ENCODE assay signal across 7 cellular contexts in the genomic region with DNA sequence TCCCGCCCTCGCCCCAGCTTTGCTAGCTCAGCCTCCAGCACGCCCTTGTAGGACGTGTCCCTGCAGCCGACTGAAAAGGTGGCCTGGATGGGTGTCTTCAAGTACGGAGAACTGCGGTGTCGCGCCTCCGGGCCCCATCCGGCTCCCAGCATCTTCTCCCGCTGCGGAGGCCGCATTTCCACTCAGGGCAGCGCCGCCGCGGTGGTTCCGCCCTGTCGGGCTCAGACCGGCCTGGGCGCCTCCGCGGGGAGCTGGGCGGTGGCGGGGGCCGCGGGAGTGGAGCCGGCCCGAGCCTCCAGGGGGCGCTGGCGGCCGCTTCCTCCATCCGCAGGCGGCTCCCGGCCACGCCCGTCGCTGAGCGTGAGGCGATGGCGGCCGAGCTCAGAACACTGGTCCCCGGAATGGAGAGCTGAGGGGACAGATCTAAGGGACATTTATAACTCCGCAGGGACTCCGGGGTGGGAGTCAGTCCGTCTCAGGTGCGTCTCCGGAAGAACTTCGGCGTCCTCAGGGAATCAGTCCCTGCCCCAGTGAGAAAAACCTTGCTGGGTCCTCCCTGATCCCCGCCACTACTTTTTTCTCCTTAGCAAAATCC. TPM values are rescaled to one million over a fixed set of nuclear protein-coding genes. Genes with fewer than 3 reads are reported as not detected.
DNase-seq lines count a peak whose midpoint lies in the region; ATAC-seq and TF ChIP-seq lines count a peak whose summit lies in the region.

No MANE protein-coding gene starts in this region.

- ATAC-seq in left colon: peak; percentile 97

- DNase-seq in GM12865 (ENCODE audit: low read depth) (peak; percentile 92), HFF-Myc (ENCODE audit: extremely low read depth, low read depth) (no peak), NCI-H1105 (lab: John Stamatoyannopoulos, UW) (peak; percentile 53), cerebellar cortex (ENCODE audit: low spot score) (peak; percentile 18), left colon (peak; percentile 65 to 78)
- peak; percentile 62 to 79 (median 68) for DNase-seq in activated CD4-positive, CD25-positive, alpha-beta regulatory T cell (lab: John Stamatoyannopoulos, UW)
- DNase-seq in stimulated activated CD4-positive, alpha-beta T cell treated with anti-CD3 and anti-CD28 coated beads, Interleukin-2, amount 100 ng/mL, for 48 hours: peak; percentile 87 to 95

- intact Hi-C loops in left colon (cut with DNase I, micrococcal nuclease): no loop called here

- TF ChIP-seq CTCF in GM12865 (IDR thresholded peaks at IDR 0.05; ENCODE audit: insufficient read depth, low read depth, low read length, missing control alignments): peak; percentile 83
- TF ChIP-seq CTCF in HFF-Myc (IDR thresholded peaks at IDR 0.05; ENCODE audit: low read depth, low read length, missing control alignments): peak; percentile 72

- peak overlapping the region; percentile 77 for H3K4me3 ChIP-seq in GM12865 (ENCODE audit: low read depth, low read length)
- H3K4me3 ChIP-seq in HFF-Myc (replicated peaks; ENCODE audit: low read depth, low read length): peak overlapping the region; percentile 30

RNA-seq across cellular contexts. Expression of a gene that starts 13.6 kb away (rescaled TPM):
- total RNA-seq in left colon: not detected

RNA-seq across cellular contexts. Expression of a gene that starts 25.2 kb away (rescaled TPM):
- total RNA-seq in left colon: 10 to 100 TPM; 22.1 to 23.9 TPM

RNA-seq across cellular contexts. Expression of a gene that starts 39.6 kb away (rescaled TPM):
- total RNA-seq in left colon: 1 to 10 TPM; 6.8 to 8.6 TPM

RNA-seq across cellular contexts. Expression of a gene that starts 39.7 kb away (rescaled TPM):
- 10 to 100 TPM in 1 of 2 donors, 1 to 10 TPM in 1; 9.2 to 10.1 TPM for total RNA-seq in left colon
